In genomic region chr20:6711950-6712634, GRCh38 we compare ENCODE assay signal across 22 cellular contexts. TPM values are rescaled to one million over a fixed set of nuclear protein-coding genes. Genes with fewer than 3 reads are reported as not detected.
DNase-seq lines count a peak whose midpoint lies in the region; ATAC-seq, FAIRE-seq and TF ChIP-seq lines count a peak whose summit lies in the region.
"Had no signal": no experiment of that assay in that cellular context is flagged by ENCODE, and none has a peak within 500 bp of the region (broad histone marks: within the 10 kb centered on the region; RNA-seq: fewer than 3 reads in every experiment).

No MANE protein-coding gene starts in this region.

- no peaks in the 10 kb centered on the region for H3K79me2 ChIP-seq in hepatocyte

- peak; percentile 17 for DNase-seq in Daoy (ENCODE audit: low read depth)
- DNase-seq in RCC 7860 (ENCODE audit: low spot score), result peak; percentile 92
- DNase-seq in hepatocyte (ENCODE audit: low spot score), result peak; percentile 28
- DNase-seq in progenitor cell of endocrine pancreas (ENCODE audit: low spot score, unreplicated experiment), result no peak
- DNase-seq in activated CD4-positive, alpha-beta memory T cell treated with anti-CD3 and anti-CD28 coated beads, Interleukin-2, amount 10 ng/mL, durations not matched to agents 7 days and 5 days, result no peak
- DNase-seq in OCI-M2 (lab: John Stamatoyannopoulos, UW; ENCODE audit: unreplicated experiment), result no peak
- no peak for DNase-seq in UCSD-AML1 (lab: John Stamatoyannopoulos, UW; ENCODE audit: unreplicated experiment)
- DNase-seq: activated CD4-positive, alpha-beta T cell treated with anti-CD3 and anti-CD28 coated beads for 36 hours; activated CD8-positive, alpha-beta memory T cell treated with anti-CD3 and anti-CD28 coated beads, Interleukin-2, amount 50 U/mL, for 4 hours; activated gamma-delta T cell; adrenal gland; CD8-positive, alpha-beta T cell; dorsolateral prefrontal cortex; erythroblast; foreskin melanocyte; Karpas-422; NCI-H1105 treated with DMSO at 0.1 percent for 48 hours; T1000; testis had no signal

- no peak for TF ChIP-seq CTCF in hepatocyte (IDR thresholded peaks at IDR 0.05; ENCODE audit: poor library complexity)
- TF ChIP-seq CTCF in progenitor cell of endocrine pancreas (IDR thresholded peaks at IDR 0.05; ENCODE audit: unreplicated experiment), result no peak

- no peaks in the 10 kb centered on the region for H3K9me3 Mint-ChIP-seq in progenitor cell of endocrine pancreas (ENCODE audit: low read depth)
- H3K9me3 Mint-ChIP-seq in activated CD4-positive, alpha-beta memory T cell treated with anti-CD3 and anti-CD28 coated beads, Interleukin-2, amount 10 ng/mL, durations not matched to agents 7 days and 5 days, result peaks cover 2% of the 10 kb centered on the region
- H3K9me3 Mint-ChIP-seq: CD8-positive, alpha-beta T cell had no signal

- POLR2A ChIA-PET in activated CD4-positive, alpha-beta memory T cell treated with anti-CD3 and anti-CD28 coated beads, Interleukin-2, amount 10 ng/mL, durations not matched to agents 7 days and 5 days (lab: Charles Lee), result no interaction called here

- WGBS in hepatocyte (ENCODE audit: low lambda C conversion rate, missing lambda C conversion rate), result 63% methylated on average over 12 of the region's 12 CpGs

- H3K27ac Mint-ChIP-seq in progenitor cell of endocrine pancreas, result peak overlapping the region; percentile 89
- H3K27ac Mint-ChIP-seq in activated CD4-positive, alpha-beta memory T cell treated with anti-CD3 and anti-CD28 coated beads, Interleukin-2, amount 10 ng/mL, durations not matched to agents 7 days and 5 days, result no peak overlapping the region
- H3K27ac Mint-ChIP-seq: activated CD4-positive, alpha-beta T cell treated with anti-CD3 and anti-CD28 coated beads for 36 hours; CD8-positive, alpha-beta T cell had no signal

- no peaks in the 10 kb centered on the region for H3K36me3 ChIP-seq in hepatocyte (replicated peaks; ENCODE audit: insufficient read depth, low read depth)
- H3K36me3 ChIP-seq: adrenal gland had no signal

- H3K4me2 ChIP-seq in hepatocyte, result no peak overlapping the region

- ATAC-seq in HG02571 (IDR thresholded peaks at IDR 0.05; ENCODE audit: unreplicated experiment), result no peak
- ATAC-seq: activated CD4-positive, alpha-beta T cell treated with anti-CD3 and anti-CD28 coated beads for 36 hours; CD8-positive, alpha-beta T cell; HCT116; SK-N-SH treated with all-trans-retinoic acid at 6 μM for 48 hours had no signal

- no peak overlapping the region for H2AFZ ChIP-seq in hepatocyte

- no peak overlapping the region for H3K4me3 ChIP-seq in hepatocyte
- H3K4me3 ChIP-seq: adrenal gland, dorsolateral prefrontal cortex, testis had no signal

- no peaks in the 10 kb centered on the region for H3K27me3 Mint-ChIP-seq in progenitor cell of endocrine pancreas
- no peaks in the 10 kb centered on the region for H3K27me3 Mint-ChIP-seq in activated CD4-positive, alpha-beta memory T cell treated with anti-CD3 and anti-CD28 coated beads, Interleukin-2, amount 10 ng/mL, durations not matched to agents 7 days and 5 days

- peaks cover 49% of the 10 kb centered on the region for H3K4me1 ChIP-seq in hepatocyte (ENCODE audit: insufficient read depth)
- H3K4me1 ChIP-seq: testis had no signal

- no peak overlapping the region for H3K4me3 Mint-ChIP-seq in progenitor cell of endocrine pancreas (ENCODE audit: low read depth)
- H3K4me3 Mint-ChIP-seq in activated CD4-positive, alpha-beta memory T cell treated with anti-CD3 and anti-CD28 coated beads, Interleukin-2, amount 10 ng/mL, durations not matched to agents 7 days and 5 days, result no peak overlapping the region
- H3K4me3 Mint-ChIP-seq: activated CD4-positive, alpha-beta T cell treated with anti-CD3 and anti-CD28 coated beads for 36 hours; CD8-positive, alpha-beta T cell had no signal

- H3K4me1 Mint-ChIP-seq in progenitor cell of endocrine pancreas (ENCODE audit: low read depth), result peaks cover 47% of the 10 kb centered on the region
- H3K4me1 Mint-ChIP-seq in activated CD4-positive, alpha-beta memory T cell treated with anti-CD3 and anti-CD28 coated beads, Interleukin-2, amount 10 ng/mL, durations not matched to agents 7 days and 5 days, result no peaks in the 10 kb centered on the region
- H3K4me1 Mint-ChIP-seq: activated CD4-positive, alpha-beta T cell treated with anti-CD3 and anti-CD28 coated beads for 36 hours had no signal

- no peaks in the 10 kb centered on the region for H3K36me3 Mint-ChIP-seq in progenitor cell of endocrine pancreas (ENCODE audit: insufficient read depth)
- H3K36me3 Mint-ChIP-seq in activated CD4-positive, alpha-beta memory T cell treated with anti-CD3 and anti-CD28 coated beads, Interleukin-2, amount 10 ng/mL, durations not matched to agents 7 days and 5 days (ENCODE audit: low read depth), result no peaks in the 10 kb centered on the region
- H3K36me3 Mint-ChIP-seq: CD8-positive, alpha-beta T cell had no signal

- no peaks in the 10 kb centered on the region for H3K27me3 ChIP-seq in hepatocyte
- H3K27me3 ChIP-seq: adrenal gland, testis had no signal

- H3K9me3 ChIP-seq in hepatocyte (ENCODE audit: low read depth), result no peaks in the 10 kb centered on the region
- H3K9me3 ChIP-seq: adrenal gland, testis had no signal

- CTCF ChIA-PET in activated CD4-positive, alpha-beta memory T cell treated with anti-CD3 and anti-CD28 coated beads, Interleukin-2, amount 10 ng/mL, durations not matched to agents 7 days and 5 days (lab: Charles Lee), result no interaction called here

- H3K9me2 ChIP-seq in hepatocyte (replicated peaks; ENCODE audit: insufficient read depth), result no peaks in the 10 kb centered on the region

- H3K27ac ChIP-seq in hepatocyte, result peak overlapping the region; percentile 97
- H3K27ac ChIP-seq: adrenal gland, dorsolateral prefrontal cortex, testis had no signal

- peak; percentile 90 for FAIRE-seq in RCC 7860 (lab: Jason Lieb, UNC)

- H4K20me1 ChIP-seq in hepatocyte (ENCODE audit: insufficient read depth, poor library complexity, severe bottlenecking), result no peaks in the 10 kb centered on the region

RNA-seq across cellular contexts. Expression of gene BMP2, which starts 55.4 kb away (rescaled TPM):
- 1.8 and 2.5 TPM in 2 replicates for total RNA-seq in Daoy (2014; rRNA removed; shearing (Covaris generic))
- total RNA-seq in hepatocyte (60.9 and 72.0 TPM in 2 replicates), progenitor cell of endocrine pancreas (17.6 and 21.1 TPM in 2 replicates)
- polyA plus RNA-seq in hepatocyte, result 54.9 and 64.6 TPM in 2 replicates
- total RNA-seq in activated CD4-positive, alpha-beta memory T cell treated with anti-CD3 and anti-CD28 coated beads, Interleukin-2, amount 10 ng/mL, durations not matched to agents 7 days and 5 days, result not detected
- total RNA-seq: activated CD4-positive, alpha-beta T cell treated with anti-CD3 and anti-CD28 coated beads for 36 hours; CD8-positive, alpha-beta T cell had no signal

Comparison
In these comparisons a context has a peak if more than half of its experiments do, and no peak if none do; other contexts are left out.
1. DNase-seq: peak in Daoy (single experiment), RCC 7860 (single experiment) and hepatocyte (single experiment); none in progenitor cell of endocrine pancreas (single experiment), activated CD4-positive, alpha-beta memory T cell treated with anti-CD3 and anti-CD28 coated beads, Interleukin-2, amount 10 ng/mL, durations not matched to agents 7 days and 5 days (single experiment), OCI-M2 (single experiment) and UCSD-AML1 (single experiment).